8 cellular contexts compared by ENCODE assay signal in genomic region chr6:158168054-158168303, GRCh38. TPM values are rescaled to one million over a fixed set of nuclear protein-coding genes. Genes with fewer than 3 reads are reported as not detected.
DNase-seq lines count a peak whose midpoint lies in the region; ATAC-seq and TF ChIP-seq lines count a peak whose summit lies in the region.

Gene SERAC1 (minus strand): TSS chr6:158168262. CDS start chr6:158158363, 9,899 bp downstream.

- TF ChIP-seq CTCF in right atrium auricular region (IDR thresholded peaks at IDR 0.05) (no peak), breast epithelium (IDR thresholded peaks at IDR 0.05) (no peak)

- H2BK5ac ChIP-seq in mesendoderm (ENCODE audit: low read length), result no peak within 1 kb of the TSS

- H3K79me2 ChIP-seq in mesendoderm (ENCODE audit: control insufficient read depth, insufficient read depth, low read length), result no peaks in the 10 kb centered on the region

- ATAC-seq in Right ventricle myocardium inferior, result no peak
- no peak for ATAC-seq in aorta (ENCODE audit: low FRiP score)

- intact Hi-C loops in Right ventricle myocardium inferior (cut with DNase I), result no loop called here
- intact Hi-C loops in breast epithelium (cut with DNase I; ENCODE audit: low total_unique reads), result no loop called here
- intact Hi-C loops in aorta (cut with DNase I), result no loop called here

- peak within 1 kb of the TSS; percentile 81 for H3K4ac ChIP-seq in mesendoderm (ENCODE audit: low read depth, low read length)

- H3K4me1 ChIP-seq in right atrium auricular region, result peaks cover 0 to 27% of the 10 kb centered on the region in 2 donors
- H3K4me1 ChIP-seq in breast epithelium, result no peaks in the 10 kb centered on the region
- H3K4me1 ChIP-seq in mesendoderm (ENCODE audit: control insufficient read depth, low read depth, low read length), result no peaks in the 10 kb centered on the region
- peaks cover 0 to 2% of the 10 kb centered on the region in 2 donors for H3K4me1 ChIP-seq in aorta (ENCODE audit: control insufficient read depth in 1 of 2, insufficient read depth in 2 of 2, low read length in 2 of 2)

- TF ChIP-seq POLR2A in breast epithelium (IDR thresholded peaks at IDR 0.05), result no peak

- H3K79me1 ChIP-seq in mesendoderm (ENCODE audit: low read length), result no peaks in the 10 kb centered on the region

- H3K9me3 ChIP-seq in right atrium auricular region (no peaks in the 10 kb centered on the region), breast epithelium (no peaks in the 10 kb centered on the region), aorta (ENCODE audit: control insufficient read depth, low read length) (no peaks in the 10 kb centered on the region)

- no peak within 1 kb of the TSS for H2AK5ac ChIP-seq in mesendoderm (ENCODE audit: low read length)

- H2BK120ac ChIP-seq in mesendoderm (ENCODE audit: low read depth, low read length), result no peak within 1 kb of the TSS

- H3K36me3 ChIP-seq in right atrium auricular region, result no peaks in the 10 kb centered on the region
- no peaks in the 10 kb centered on the region for H3K36me3 ChIP-seq in breast epithelium
- no peaks in the 10 kb centered on the region for H3K36me3 ChIP-seq in mesendoderm (ENCODE audit: control insufficient read depth, insufficient read depth, low read length)
- peaks cover 0 to 2% of the 10 kb centered on the region in 2 donors for H3K36me3 ChIP-seq in aorta (ENCODE audit: control insufficient read depth in 1 of 2, insufficient read depth in 2 of 2, low read length in 1 of 2)

- peak within 1 kb of the TSS; percentile 91 for H3K4me2 ChIP-seq in mesendoderm (ENCODE audit: low read length)

- DNase-seq in right atrium auricular region (ENCODE audit: low spot score) (no peak), Right ventricle myocardium inferior (ENCODE audit: missing footprints) (no peak), breast epithelium (ENCODE audit: low spot score in 2 of 2) (no peak), mesendoderm (no peak), aorta (no peak), GM03348 (ENCODE audit: low spot score) (no peak), NCI-H1417 treated with DMSO at 0.1 percent for 48 hours (lab: John Stamatoyannopoulos, UW) (no peak)
- no peak for DNase-seq in stimulated activated CD8-positive, alpha-beta memory T cell treated with anti-CD3 and anti-CD28 coated beads, Interleukin-4, amount 100 ng/mL, for 48 hours

- WGBS in mesendoderm (ENCODE audit: extremely low coverage, insufficient coverage, low lambda C conversion rate), result no CpG with 5 or more reads among the region's 29 CpGs
- 1% methylated on average over 28 to 29 of the region's 29 CpGs for WGBS in aorta, 2 donors

- H3K27ac ChIP-seq in right atrium auricular region, result peak within 1 kb of the TSS; percentile 97 to 98
- peak within 1 kb of the TSS; percentile 94 to 100 for H3K27ac ChIP-seq in breast epithelium
- H3K27ac ChIP-seq in mesendoderm (ENCODE audit: low read depth, low read length), result peak within 1 kb of the TSS; percentile 96
- peak within 1 kb of the TSS; percentile 62 to 98 for H3K27ac ChIP-seq in aorta (ENCODE audit: low read depth in 1 of 2, low read length in 2 of 2)

- peak within 1 kb of the TSS; percentile 91 for H3K9ac ChIP-seq in mesendoderm (ENCODE audit: low read length)

- no peak within 1 kb of the TSS for H3K23ac ChIP-seq in mesendoderm (ENCODE audit: low read length)

- H3K27me3 ChIP-seq in right atrium auricular region (no peaks in the 10 kb centered on the region), breast epithelium (no peaks in the 10 kb centered on the region), mesendoderm (ENCODE audit: insufficient read depth, low read length, poor library complexity) (no peaks in the 10 kb centered on the region), aorta (ENCODE audit: control insufficient read depth in 1 of 2, insufficient read depth in 2 of 2, low read length in 1 of 2) (no peaks in the 10 kb centered on the region)

- peak within 1 kb of the TSS; percentile 87 for H3K56ac ChIP-seq in mesendoderm (ENCODE audit: low read length)

- peak within 1 kb of the TSS; percentile 21 for H4K5ac ChIP-seq in mesendoderm (ENCODE audit: low read length)

- peak within 1 kb of the TSS; percentile 69 to 88 for H3K4me3 ChIP-seq in right atrium auricular region
- H3K4me3 ChIP-seq in breast epithelium, result peak within 1 kb of the TSS; percentile 67 to 89 (median 84)
- peak within 1 kb of the TSS; percentile 57 for H3K4me3 ChIP-seq in mesendoderm (ENCODE audit: low read length)
- peak within 1 kb of the TSS; percentile 47 to 99 for H3K4me3 ChIP-seq in aorta (ENCODE audit: low read length in 2 of 2)

- peak within 1 kb of the TSS; percentile 97 for H3K18ac ChIP-seq in mesendoderm (ENCODE audit: low read length)

- peak within 1 kb of the TSS; percentile 100 for H4K8ac ChIP-seq in mesendoderm (ENCODE audit: low read depth, low read length)

- H2BK15ac ChIP-seq in mesendoderm (replicated peaks; ENCODE audit: low read depth), result no peak within 1 kb of the TSS

RNA-seq across cellular contexts. Expression of gene SERAC1, which starts in this region (rescaled TPM):
- total RNA-seq in right atrium auricular region (1 to 10 TPM; 5.0 to 5.8 TPM), Right ventricle myocardium inferior (5.5 TPM), breast epithelium (10 to 100 TPM in 1 of 3 donors, 1 to 10 TPM in 2; 8.5 to 15.7 (median 9.2) TPM), aorta (10 to 100 TPM; 10.9 to 13.1 TPM)
- 6.2 TPM for polyA plus RNA-seq in mesendoderm (2013, experiment 1 of 2)
- 6.3 TPM for polyA plus RNA-seq in mesendoderm (2013, experiment 2 of 2)
- polyA plus RNA-seq in aorta, result 1 to 10 TPM; 5.6 to 6.4 TPM
